ENCODE assay signal across 10 cellular contexts in the genomic region with DNA sequence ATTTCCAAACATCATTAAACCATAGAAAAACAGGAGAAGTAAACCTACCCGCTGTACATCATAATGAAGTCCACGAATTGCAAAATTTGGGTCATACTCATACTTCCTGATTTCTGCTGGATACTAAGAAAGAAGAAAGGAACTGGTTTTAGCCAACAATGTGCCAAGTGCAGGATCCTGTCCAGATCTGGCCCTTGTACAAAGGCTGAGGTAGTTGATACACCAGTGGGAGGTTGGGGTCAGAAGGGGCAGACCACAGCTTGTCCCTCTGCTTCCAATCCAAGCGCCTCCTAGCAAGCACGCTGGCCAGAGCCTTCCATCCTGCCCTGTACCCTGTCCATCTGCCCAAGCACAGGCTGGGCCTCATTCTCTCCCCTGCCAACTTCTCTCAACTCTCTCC. TPM values are rescaled to one million over a fixed set of nuclear protein-coding genes. Genes with fewer than 3 reads are reported as not detected.
DNase-seq lines count a peak whose midpoint lies in the region; ATAC-seq and TF ChIP-seq lines count a peak whose summit lies in the region.
"Had no signal": no experiment of that assay in that cellular context is flagged by ENCODE, and none has a peak within 500 bp of the region (broad histone marks: within the 10 kb centered on the region; RNA-seq: fewer than 3 reads in every experiment).

No MANE protein-coding gene starts in this region.

- DNase-seq in CD1c-positive myeloid dendritic cell (ENCODE audit: extremely low spot score) = peak; percentile 86
- DNase-seq in NCI-H226 = peak; percentile 33
- DNase-seq in ascending aorta (ENCODE audit: low spot score in 2 of 2) = no peak
- DNase-seq in myocyte (ENCODE audit: low read depth) = peak; percentile 13
- DNase-seq in NCI-H748 (lab: John Stamatoyannopoulos, UW; ENCODE audit: unreplicated experiment) = no peak
- no peak for DNase-seq in activated T-cell treated with anti-CD3 and anti-CD28 coated beads, Interleukin-2, amount 50 U/mL, for 1 hour
- DNase-seq: DMS79 treated with DMSO at 0.1 percent for 48 hours, NCI-H1105 treated with DMSO at 0.1 percent for 48 hours had no signal

- H3K36me3 ChIP-seq in ascending aorta = peaks cover 16 to 27% of the 10 kb centered on the region in 2 donors

- no peak overlapping the region for H3K4me3 ChIP-seq in ascending aorta

- H3K27ac ChIP-seq in ascending aorta = peak overlapping the region; percentile 79 to 86

- intact Hi-C loops in ascending aorta (cut with DNase I) = loop anchor here (5.0 kb wide), 1 partner anchor 60 kb away; no protein-coding TSS in a partner anchor

- ATAC-seq in HG03135 (IDR thresholded peaks at IDR 0.05; ENCODE audit: unreplicated experiment) = no peak
- no peak for ATAC-seq in HG02623 (IDR thresholded peaks at IDR 0.05; ENCODE audit: unreplicated experiment)

- TF ChIP-seq CTCF in ascending aorta (IDR thresholded peaks at IDR 0.05) = no peak

- no peaks in the 10 kb centered on the region for H3K9me3 ChIP-seq in ascending aorta

- H3K4me1 ChIP-seq in ascending aorta = peaks cover 7 to 58% of the 10 kb centered on the region in 2 donors

- no peaks in the 10 kb centered on the region for H3K27me3 ChIP-seq in ascending aorta

RNA-seq across cellular contexts. Expression of a gene that starts 34.2 kb away (rescaled TPM):
- total RNA-seq in ascending aorta (6.6 TPM), myocyte (9.7 and 10.0 TPM in 2 replicates)
- polyA plus RNA-seq in myocyte (2012) = 8.3 TPM

Comparison
In these comparisons a context has a peak if more than half of its experiments do, and no peak if none do; other contexts are left out.
1. DNase-seq: peak in CD1c-positive myeloid dendritic cell (single experiment), NCI-H226 (single experiment) and myocyte (single experiment); none in ascending aorta (0 of 2), NCI-H748 (single experiment) and activated T-cell treated with anti-CD3 and anti-CD28 coated beads, Interleukin-2, amount 50 U/mL, for 1 hour (single experiment).